ENCODE assay signal across 1 cellular context in the genomic region with DNA sequence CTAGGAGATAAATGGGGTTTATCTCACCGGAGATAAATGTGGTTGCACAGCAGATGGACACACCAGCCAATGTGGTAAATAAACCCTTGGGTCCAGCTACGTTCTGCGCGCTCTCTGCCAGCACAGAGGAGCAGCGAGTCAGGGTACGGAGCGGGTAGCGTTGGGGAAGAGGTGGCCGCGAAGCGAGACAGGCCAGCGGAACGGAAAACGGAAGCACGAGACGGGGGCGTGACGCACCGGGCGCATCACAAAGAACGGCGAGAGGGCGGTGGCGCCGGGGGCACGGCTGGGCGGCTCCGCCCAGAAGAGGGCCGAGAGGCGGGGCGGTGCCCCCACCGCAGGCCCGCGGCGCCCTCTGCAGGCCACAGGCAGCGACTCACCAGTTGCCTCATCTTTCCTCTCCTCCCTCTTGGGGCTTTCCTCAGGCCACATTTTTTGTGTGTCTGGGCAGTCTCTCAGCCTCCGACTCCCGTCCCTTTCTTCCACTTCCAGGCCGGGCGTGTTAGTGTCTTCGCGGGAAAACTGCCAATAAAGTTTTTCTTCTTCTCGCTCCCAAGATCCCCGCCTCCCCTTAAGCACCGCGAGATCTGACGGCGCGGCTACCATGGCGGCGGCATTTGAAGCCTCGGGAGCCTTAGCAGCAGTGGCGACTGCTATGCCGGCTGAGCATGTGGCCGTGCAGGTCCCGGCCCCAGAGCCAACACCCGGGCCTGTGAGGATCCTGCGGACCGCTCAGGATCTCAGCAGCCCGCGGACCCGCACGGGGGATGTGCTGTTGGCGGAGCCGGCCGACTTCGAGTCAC.
TF ChIP-seq lines count a peak whose summit lies in the region.

A gene with protein sequence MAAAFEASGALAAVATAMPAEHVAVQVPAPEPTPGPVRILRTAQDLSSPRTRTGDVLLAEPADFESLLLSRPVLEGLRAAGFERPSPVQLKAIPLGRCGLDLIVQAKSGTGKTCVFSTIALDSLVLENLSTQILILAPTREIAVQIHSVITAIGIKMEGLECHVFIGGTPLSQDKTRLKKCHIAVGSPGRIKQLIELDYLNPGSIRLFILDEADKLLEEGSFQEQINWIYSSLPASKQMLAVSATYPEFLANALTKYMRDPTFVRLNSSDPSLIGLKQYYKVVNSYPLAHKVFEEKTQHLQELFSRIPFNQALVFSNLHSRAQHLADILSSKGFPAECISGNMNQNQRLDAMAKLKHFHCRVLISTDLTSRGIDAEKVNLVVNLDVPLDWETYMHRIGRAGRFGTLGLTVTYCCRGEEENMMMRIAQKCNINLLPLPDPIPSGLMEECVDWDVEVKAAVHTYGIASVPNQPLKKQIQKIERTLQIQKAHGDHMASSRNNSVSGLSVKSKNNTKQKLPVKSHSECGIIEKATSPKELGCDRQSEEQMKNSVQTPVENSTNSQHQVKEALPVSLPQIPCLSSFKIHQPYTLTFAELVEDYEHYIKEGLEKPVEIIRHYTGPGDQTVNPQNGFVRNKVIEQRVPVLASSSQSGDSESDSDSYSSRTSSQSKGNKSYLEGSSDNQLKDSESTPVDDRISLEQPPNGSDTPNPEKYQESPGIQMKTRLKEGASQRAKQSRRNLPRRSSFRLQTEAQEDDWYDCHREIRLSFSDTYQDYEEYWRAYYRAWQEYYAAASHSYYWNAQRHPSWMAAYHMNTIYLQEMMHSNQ (plus strand): TSS at position 581 of the 803 bp plus-strand sequence. CDS start 24 bp downstream, at position 605.

TF ChIP-seq in GM12878, 131 proteins besides CTCF, POLR2A, EP300 and RAD21 (continued from another document):
- peak; percentile 98 for TF ChIP-seq RB1 (IDR thresholded peaks at IDR 0.05; ENCODE audit: borderline replicate concordance)
- TF ChIP-seq IKZF1 (conservative IDR thresholded peaks at IDR 0.05) = peak; percentile 99
- TF ChIP-seq ZNF24 (IDR thresholded peaks at IDR 0.05) = no peak
- TF ChIP-seq EED (IDR thresholded peaks at IDR 0.05; ENCODE audit: low read depth) = peak; percentile 91
TF ChIP-seq in GM12878: peak in this region for 86.
